Comparison of ENCODE assay signal across 1 cellular context in the genomic region with DNA sequence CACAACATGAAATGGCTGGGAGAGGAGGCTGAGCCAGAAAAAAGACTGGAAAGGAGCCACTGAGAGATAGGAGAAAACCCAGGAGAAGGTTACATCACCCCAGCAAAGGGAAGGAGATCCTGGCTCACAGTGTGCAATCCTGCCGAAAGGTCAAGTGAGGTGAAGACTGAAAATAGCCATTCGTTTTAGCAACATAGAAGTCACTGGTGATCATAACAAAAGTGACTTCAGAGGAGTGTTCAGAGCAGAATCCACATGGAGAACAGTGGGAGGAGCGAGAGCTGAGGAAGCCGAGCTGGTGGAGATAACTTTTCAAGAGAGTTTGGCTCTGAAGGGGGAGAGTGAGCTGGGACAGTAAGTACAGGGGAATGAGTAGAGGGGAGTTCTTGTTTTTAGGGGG.
A peak's percentile ranks its signal among the peaks of the same experiment; 100 is the strongest.
TF ChIP-seq lines count a peak whose summit lies in the region.

No MANE protein-coding gene starts in this region.

TF ChIP-seq in liver, 16 proteins besides CTCF, POLR2A, EP300 and RAD21 (continued from another document):
- no peak for TF ChIP-seq REST (IDR thresholded peaks at IDR 0.05)
- TF ChIP-seq NR2F2 (IDR thresholded peaks at IDR 0.05) = peak; percentile 92
- no peak for TF ChIP-seq GABPA (IDR thresholded peaks at IDR 0.05 in 1 of 2, conservative IDR thresholded peaks at IDR 0.05 in 1 of 2)
- no peak for TF ChIP-seq FOXA2 (IDR thresholded peaks at IDR 0.05)
- no peak for TF ChIP-seq TAF1 (conservative IDR thresholded peaks at IDR 0.05)
- no peak for TF ChIP-seq FOXA1 (IDR thresholded peaks at IDR 0.05)
- no peak for TF ChIP-seq HNF4G (IDR thresholded peaks at IDR 0.05)
- TF ChIP-seq, protein P1, sequence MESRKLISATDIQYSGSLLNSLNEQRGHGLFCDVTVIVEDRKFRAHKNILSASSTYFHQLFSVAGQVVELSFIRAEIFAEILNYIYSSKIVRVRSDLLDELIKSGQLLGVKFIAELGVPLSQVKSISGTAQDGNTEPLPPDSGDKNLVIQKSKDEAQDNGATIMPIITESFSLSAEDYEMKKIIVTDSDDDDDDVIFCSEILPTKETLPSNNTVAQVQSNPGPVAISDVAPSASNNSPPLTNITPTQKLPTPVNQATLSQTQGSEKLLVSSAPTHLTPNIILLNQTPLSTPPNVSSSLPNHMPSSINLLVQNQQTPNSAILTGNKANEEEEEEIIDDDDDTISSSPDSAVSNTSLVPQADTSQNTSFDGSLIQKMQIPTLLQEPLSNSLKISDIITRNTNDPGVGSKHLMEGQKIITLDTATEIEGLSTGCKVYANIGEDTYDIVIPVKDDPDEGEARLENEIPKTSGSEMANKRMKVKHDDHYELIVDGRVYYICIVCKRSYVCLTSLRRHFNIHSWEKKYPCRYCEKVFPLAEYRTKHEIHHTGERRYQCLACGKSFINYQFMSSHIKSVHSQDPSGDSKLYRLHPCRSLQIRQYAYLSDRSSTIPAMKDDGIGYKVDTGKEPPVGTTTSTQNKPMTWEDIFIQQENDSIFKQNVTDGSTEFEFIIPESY (IDR thresholded peaks at IDR 0.05) = no peak
- no peak for TF ChIP-seq MAX (IDR thresholded peaks at IDR 0.05)
- TF ChIP-seq ATF3 (IDR thresholded peaks at IDR 0.05) = peak; percentile 52
- TF ChIP-seq RXRA (IDR thresholded peaks at IDR 0.05) = peak in 1 of 2 donors; percentile 10
- no peak for TF ChIP-seq JUND (IDR thresholded peaks at IDR 0.05)
TF ChIP-seq in liver: peak in this region for 4.
